Comparison of ENCODE assay signal across 15 cellular contexts in the genomic region with DNA sequence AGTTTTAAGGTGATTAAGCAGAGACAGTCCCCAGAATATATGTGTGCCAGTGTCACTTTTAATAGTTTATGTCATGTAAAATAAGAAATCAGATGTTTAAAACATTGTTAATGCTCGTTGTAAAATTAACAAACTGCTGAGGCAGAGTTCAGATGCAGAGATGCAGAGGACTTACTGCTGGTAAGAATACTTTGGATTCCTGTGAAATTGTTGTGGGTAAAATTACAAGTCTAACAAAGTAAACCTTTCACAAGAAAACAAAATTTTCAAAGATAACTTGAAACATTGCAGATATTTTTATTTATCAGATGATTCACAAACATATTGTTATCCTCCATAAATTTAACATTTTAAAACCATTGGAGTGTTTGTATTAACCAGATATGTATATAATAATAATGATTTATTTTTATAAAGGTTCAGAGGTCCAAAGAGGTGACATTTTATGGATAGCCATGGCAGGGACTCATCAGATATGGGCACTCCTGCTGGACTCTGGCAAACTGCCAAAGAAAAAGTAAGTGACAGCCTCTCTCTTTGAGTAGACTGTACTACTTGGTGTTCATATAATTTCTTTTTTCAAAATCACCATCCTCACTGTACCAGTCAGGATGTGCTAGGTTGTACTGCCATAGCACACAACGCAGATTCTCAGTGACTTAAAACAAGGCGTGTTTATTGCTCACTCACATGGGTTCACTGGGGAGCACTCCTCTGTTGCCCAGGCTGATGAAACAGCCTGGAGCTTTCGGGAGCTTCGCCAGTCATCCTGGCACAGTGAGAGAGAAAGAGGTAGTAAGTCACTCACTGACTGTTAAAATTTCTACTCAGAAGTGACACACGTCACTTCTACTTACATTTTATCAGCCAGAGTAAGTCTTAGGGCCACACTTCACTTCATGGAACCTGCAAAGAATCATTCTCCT. TPM values are rescaled to one million over a fixed set of nuclear protein-coding genes. Genes with fewer than 3 reads are reported as not detected.
DNase-seq lines count a peak whose midpoint lies in the region; ATAC-seq and TF ChIP-seq lines count a peak whose summit lies in the region.
"Had no signal": no experiment of that assay in that cellular context is flagged by ENCODE, and none has a peak within 500 bp of the region (broad histone marks: within the 10 kb centered on the region; RNA-seq: fewer than 3 reads in every experiment).

No MANE protein-coding gene starts in this region.

- H3K27me3 Mint-ChIP-seq in Calu3 (ENCODE audit: unreplicated experiment): no peaks in the 10 kb centered on the region
- H3K27me3 Mint-ChIP-seq: naive thymus-derived CD8-positive, alpha-beta T cell had no signal

- H3K27ac ChIP-seq in esophagus squamous epithelium: no peak overlapping the region
- H3K27ac ChIP-seq: C4-2B, upper lobe of left lung, WERI-Rb-1 had no signal

- H3K4me3 ChIP-seq in choroid plexus epithelial cell (ENCODE audit: low read depth, low read length): no peak overlapping the region
- H3K4me3 ChIP-seq in esophagus squamous epithelium: no peak overlapping the region
- H3K4me3 ChIP-seq: upper lobe of left lung had no signal

- no peaks in the 10 kb centered on the region for H3K9me3 Mint-ChIP-seq in Calu3 (ENCODE audit: low read depth, unreplicated experiment)

- H3K36me3 Mint-ChIP-seq in Calu3 (ENCODE audit: insufficient read depth, unreplicated experiment): peaks cover 11% of the 10 kb centered on the region

- H3K9me3 ChIP-seq in esophagus squamous epithelium: no peaks in the 10 kb centered on the region
- H3K9me3 ChIP-seq: upper lobe of left lung had no signal

- TF ChIP-seq POLR2A in esophagus squamous epithelium (IDR thresholded peaks at IDR 0.05): no peak

- H3K36me3 ChIP-seq in esophagus squamous epithelium: peaks cover 0 to 55% (median 8%) of the 10 kb centered on the region in 3 donors

- H3K4me1 Mint-ChIP-seq in Calu3 (ENCODE audit: low read depth, unreplicated experiment): no peaks in the 10 kb centered on the region
- H3K4me1 Mint-ChIP-seq: naive thymus-derived CD8-positive, alpha-beta T cell had no signal

- intact Hi-C loops in esophagus squamous epithelium (cut with DNase I) (no loop called here), Calu3 (cut with micrococcal nuclease; ENCODE audit: unreplicated experiment) (no loop called here)

- peak; percentile 44 for ATAC-seq in left lobe of liver
- ATAC-seq: naive thymus-derived CD8-positive, alpha-beta T cell had no signal

- TF ChIP-seq CTCF in choroid plexus epithelial cell (conservative IDR thresholded peaks at IDR 0.05; ENCODE audit: low read depth, low read length): no peak
- no peak for TF ChIP-seq CTCF in esophagus squamous epithelium (IDR thresholded peaks at IDR 0.05)
- TF ChIP-seq CTCF in Calu3 (IDR thresholded peaks at IDR 0.05; ENCODE audit: unreplicated experiment): no peak

- H3K4me1 ChIP-seq in esophagus squamous epithelium: peaks cover 0 to 5% (median 0%) of the 10 kb centered on the region in 3 donors
- H3K4me1 ChIP-seq: upper lobe of left lung had no signal

- BruUV-seq in Calu3 (replicated peaks; lab: Mats Ljungman, UMichigan): no TSS peak

- peak; percentile 23 for DNase-seq in EL
- DNase-seq in M059J (ENCODE audit: low read depth): peak; percentile 46
- DNase-seq in choroid plexus epithelial cell (ENCODE audit: low read depth): peak; percentile 65
- DNase-seq in left lobe of liver (ENCODE audit: low spot score): no peak
- DNase-seq in activated gamma-delta T cell treated with Interleukin-2 at 50 U/mL for 16 hours: no peak
- no peak for DNase-seq in esophagus squamous epithelium (lab: John Stamatoyannopoulos, UW)
- no peak for DNase-seq in NCI-H2081 treated with DMSO at 0.1 percent for 48 hours (lab: John Stamatoyannopoulos, UW)
- no peak for DNase-seq in Calu3
- DNase-seq: activated naive CD4-positive, alpha-beta T cell treated with Interleukin-2 at 50 U/mL for 16 hours; naive thymus-derived CD8-positive, alpha-beta T cell; retina; stimulated activated CD4-positive, alpha-beta T cell treated with anti-CD3 and anti-CD28 coated beads, Interleukin-4, amount 100 ng/mL, for 1 hour; upper lobe of left lung; WERI-Rb-1 had no signal

- CTCF ChIA-PET in Calu3 (lab: Charles Lee): no interaction called here

- H3K27ac Mint-ChIP-seq in Calu3 (ENCODE audit: unreplicated experiment): no peak overlapping the region

- whole genome bisulfite sequencing in esophagus squamous epithelium, 2 donors: 55 to 85% methylated on average over 6 of the region's 6 CpGs

- no peaks in the 10 kb centered on the region for H3K27me3 ChIP-seq in esophagus squamous epithelium
- H3K27me3 ChIP-seq: upper lobe of left lung had no signal

- no peak overlapping the region for H3K4me3 Mint-ChIP-seq in Calu3 (ENCODE audit: low read depth, unreplicated experiment)
- H3K4me3 Mint-ChIP-seq: naive thymus-derived CD8-positive, alpha-beta T cell had no signal

RNA-seq across cellular contexts. Expression of a gene that starts 43.5 kb away (rescaled TPM):
- 9.3 and 11.0 TPM in 2 replicates for total RNA-seq in M059J (2014; rRNA removed; shearing (Covaris generic))
- total RNA-seq in left lobe of liver (22.4 TPM), esophagus squamous epithelium (10 to 100 TPM; 14.1 to 42.0 (median 31.2) TPM), Calu3 (2022) (18.7 and 20.2 TPM in 2 replicates)

RNA-seq across cellular contexts. Expression of a gene that starts 44.1 kb away (rescaled TPM):
- 6.9 and 10.4 TPM in 2 replicates for total RNA-seq in M059J (2014; rRNA removed; shearing (Covaris generic))
- 5.8 TPM for total RNA-seq in left lobe of liver
- total RNA-seq in esophagus squamous epithelium: 1 to 10 TPM; 2.2 to 5.6 (median 4.7) TPM
- total RNA-seq in Calu3 (2022): 7.4 and 7.9 TPM in 2 replicates

Comparison
In these comparisons a context has a peak if more than half of its experiments do, and no peak if none do; other contexts are left out.
1. DNase-seq: peak in EL (single experiment), M059J (single experiment) and choroid plexus epithelial cell (single experiment); none in left lobe of liver (single experiment), activated gamma-delta T cell treated with Interleukin-2 at 50 U/mL for 16 hours (single experiment), esophagus squamous epithelium (single experiment), NCI-H2081 treated with DMSO at 0.1 percent for 48 hours (single experiment) and Calu3 (single experiment).